Comparison of ENCODE assay signal across 19 cellular contexts in the genomic region with DNA sequence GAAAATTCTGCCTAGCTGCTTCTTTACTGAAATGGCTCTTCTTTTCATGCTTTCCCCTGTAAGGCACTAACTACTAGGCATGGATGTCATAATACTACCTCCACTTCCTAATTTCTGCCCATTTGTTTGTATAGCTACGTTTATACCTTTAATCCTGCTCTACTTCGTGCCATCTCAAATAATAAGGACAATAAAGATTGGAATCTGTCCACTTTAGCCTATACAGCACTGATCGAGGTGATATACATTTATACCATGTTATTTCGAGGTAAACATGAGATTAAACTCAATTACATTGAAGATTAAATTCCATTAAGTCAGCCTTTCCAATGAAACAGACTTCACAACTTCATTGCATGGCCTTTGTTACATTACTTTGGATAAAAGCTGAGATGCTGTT.
DNase-seq lines count a peak whose midpoint lies in the region; ATAC-seq and TF ChIP-seq lines count a peak whose summit lies in the region.
"Had no signal": no experiment of that assay in that cellular context is flagged by ENCODE, and none has a peak within 500 bp of the region (broad histone marks: within the 10 kb centered on the region; RNA-seq: fewer than 3 reads in every experiment).

No MANE protein-coding gene starts in this region.

- no peaks in the 10 kb centered on the region for H3K79me2 ChIP-seq in HCT116 (ENCODE audit: insufficient read depth, low read length)

- H3K4me3 ChIP-seq in HCT116 (replicated peaks in 1 of 2; ENCODE audit: low read depth in 1 of 2, low read length in 2 of 2), result no peak overlapping the region
- H3K4me3 ChIP-seq in neutrophil (ENCODE audit: low read depth in 1 of 2, low read length in 1 of 2), result peak overlapping the region in 1 of 2 experiments; percentile 31
- H3K4me3 ChIP-seq in CD8-positive, alpha-beta memory T cell (ENCODE audit: low read length), result no peak overlapping the region
- H3K4me3 ChIP-seq: BLaER1, GM12878 had no signal

- no TSS peak for BruUV-seq in HCT116 (replicated peaks; lab: Mats Ljungman, UMichigan)

- no peak overlapping the region for H3K4me3 Mint-ChIP-seq in CD8-positive, alpha-beta memory T cell
- H3K4me3 Mint-ChIP-seq: B cell; CD4-positive, CD25-positive, alpha-beta regulatory T cell; CD8-positive, alpha-beta T cell had no signal

- no peak overlapping the region for H3K9ac ChIP-seq in HCT116 (ENCODE audit: low read length)
- H3K9ac ChIP-seq: BLaER1 had no signal

- H3K36me3 Mint-ChIP-seq in CD8-positive, alpha-beta memory T cell, result no peaks in the 10 kb centered on the region
- H3K36me3 Mint-ChIP-seq: CD4-positive, CD25-positive, alpha-beta regulatory T cell; CD8-positive, alpha-beta T cell had no signal

- no peak overlapping the region for H3K27ac Mint-ChIP-seq in CD8-positive, alpha-beta memory T cell
- H3K27ac Mint-ChIP-seq: B cell; CD4-positive, CD25-positive, alpha-beta regulatory T cell; CD8-positive, alpha-beta T cell had no signal

- no peak for TF ChIP-seq RAD21 in HCT116 (IDR thresholded peaks at IDR 0.05; ENCODE audit: low read depth)

- no peaks in the 10 kb centered on the region for H3K9me2 ChIP-seq in HCT116 (ENCODE audit: insufficient read depth)

- H3K4me2 ChIP-seq in HCT116 (ENCODE audit: low read length), result no peak overlapping the region
- H3K4me2 ChIP-seq: BLaER1 had no signal

- POLR2A ChIA-PET in HCT116 (lab: Charles Lee), result no interaction called here
- POLR2A ChIA-PET in CD8-positive, alpha-beta memory T cell (lab: Charles Lee), result no interaction called here

- H3K4me1 ChIP-seq in HCT116 (ENCODE audit: control insufficient read depth in 1 of 2, insufficient read depth in 2 of 2, low read length in 2 of 2), result peaks cover 8 to 19% of the 10 kb centered on the region in 2 experiments
- peaks cover 43 to 46% of the 10 kb centered on the region in 2 experiments for H3K4me1 ChIP-seq in neutrophil (ENCODE audit: control insufficient read depth in 1 of 2, insufficient read depth in 1 of 2, low read depth in 1 of 2, low read length in 1 of 2)
- H3K4me1 ChIP-seq in CD8-positive, alpha-beta memory T cell (ENCODE audit: insufficient read depth, low read length), result no peaks in the 10 kb centered on the region
- H3K4me1 ChIP-seq: BLaER1 had no signal

- no peaks in the 10 kb centered on the region for H4K20me1 ChIP-seq in HCT116 (ENCODE audit: insufficient read depth)
- H4K20me1 ChIP-seq: BLaER1 had no signal

- TF ChIP-seq CTCF in 22Rv1 (IDR thresholded peaks at IDR 0.05), result no peak
- TF ChIP-seq CTCF in HCT116 (IDR thresholded peaks at IDR 0.05 in 2 of 3, conservative IDR thresholded peaks at IDR 0.05 in 1 of 3; ENCODE audit: borderline replicate concordance in 1 of 3, insufficient read depth in 1 of 3, low read depth in 2 of 3, low read length in 2 of 3), result no peak
- TF ChIP-seq CTCF in neutrophil (IDR thresholded peaks at IDR 0.05), result no peak

- peak overlapping the region; percentile 34 for H3K27ac ChIP-seq in 22Rv1
- H3K27ac ChIP-seq in HCT116 (ENCODE audit: low read depth, low read length), result no peak overlapping the region
- peak overlapping the region; percentile 91 for H3K27ac ChIP-seq in neutrophil
- no peak overlapping the region for H3K27ac ChIP-seq in CD8-positive, alpha-beta memory T cell (ENCODE audit: low read depth, low read length)
- H3K27ac ChIP-seq: BLaER1, C4-2B had no signal

- no peaks in the 10 kb centered on the region for H3K4me1 Mint-ChIP-seq in CD8-positive, alpha-beta memory T cell
- H3K4me1 Mint-ChIP-seq: B cell; CD4-positive, CD25-positive, alpha-beta regulatory T cell had no signal

- H3K36me3 ChIP-seq in HCT116 (ENCODE audit: control insufficient read depth in 1 of 2, insufficient read depth in 2 of 2, low read length in 2 of 2) (no peaks in the 10 kb centered on the region), neutrophil (no peaks in the 10 kb centered on the region)
- no peaks in the 10 kb centered on the region for H3K36me3 ChIP-seq in CD8-positive, alpha-beta memory T cell (ENCODE audit: insufficient read depth, low read length)
- H3K36me3 ChIP-seq: BLaER1 had no signal

- RAD21 ChIA-PET in HCT116 (lab: Charles Lee; ENCODE audit: low non-redundant PET in 1 of 2, low total read pairs in 2 of 2, uncharacterized antibody in 2 of 2, unreplicated experiment in 2 of 2), result no interaction called here

- peak overlapping the region; percentile 89 for H2AFZ ChIP-seq in HCT116 (ENCODE audit: low read depth, low read length, poor library complexity, severe bottlenecking)

- H3K9me3 ChIP-seq in HCT116 (ENCODE audit: control insufficient read depth in 1 of 2, insufficient read depth in 1 of 2, low read depth in 1 of 2, low read length in 2 of 2), result no peaks in the 10 kb centered on the region
- H3K9me3 ChIP-seq in neutrophil, result no peaks in the 10 kb centered on the region
- no peaks in the 10 kb centered on the region for H3K9me3 ChIP-seq in CD8-positive, alpha-beta memory T cell (ENCODE audit: low read length)
- H3K9me3 ChIP-seq: BLaER1 had no signal

- TF ChIP-seq POLR2A in HCT116 (IDR thresholded peaks at IDR 0.05; ENCODE audit: borderline replicate concordance, extremely low read depth, insufficient read depth, insufficient read length), result no peak

- intact Hi-C loops in HCT116 (cut with micrococcal nuclease), result no loop called here

- H3K27me3 Mint-ChIP-seq in CD8-positive, alpha-beta memory T cell, result no peaks in the 10 kb centered on the region
- H3K27me3 Mint-ChIP-seq: B cell; CD4-positive, CD25-positive, alpha-beta regulatory T cell had no signal

- H3K9me3 Mint-ChIP-seq in CD8-positive, alpha-beta memory T cell, result peaks cover 0 to 9% (median 2%) of the 10 kb centered on the region in 5 donors

- DNase-seq in HCT116 (ENCODE audit: low read depth, low spot score), result no peak
- peak; percentile 7 for DNase-seq in SKM-1 (lab: John Stamatoyannopoulos, UW; ENCODE audit: unreplicated experiment)
- no peak for DNase-seq in CD8-positive, alpha-beta memory T cell
- no peak for DNase-seq in T-helper 1 cell
- DNase-seq: CD4-positive, CD25-positive, alpha-beta regulatory T cell; CD8-positive, alpha-beta T cell; DMS 273 treated with DMSO at 0.1 percent for 48 hours; DMS79; EL; GDM1; H7; HCEC 1CT had no signal

- no peak for ATAC-seq in HCT116
- ATAC-seq in GM18870 (IDR thresholded peaks at IDR 0.05; ENCODE audit: unreplicated experiment), result no peak
- ATAC-seq: CD8-positive, alpha-beta T cell; GM12878 had no signal

- H3K27me3 ChIP-seq in HCT116 (ENCODE audit: insufficient read depth, low read length), result no peaks in the 10 kb centered on the region
- no peaks in the 10 kb centered on the region for H3K27me3 ChIP-seq in neutrophil
- no peaks in the 10 kb centered on the region for H3K27me3 ChIP-seq in CD8-positive, alpha-beta memory T cell (ENCODE audit: insufficient read depth, low read length, poor library complexity, severe bottlenecking)
- H3K27me3 ChIP-seq: BLaER1 had no signal

- CTCF ChIA-PET in HCT116 (lab: Charles Lee), result interaction anchor here (1.0 to 1.3 kb wide), 2 partner anchors 23 to 392 kb away, joined by 3 to 4 read pairs; no protein-coding TSS in a partner anchor
- CTCF ChIA-PET in CD8-positive, alpha-beta memory T cell (lab: Charles Lee), result no interaction called here

TF ChIP-seq in HCT116, 20 proteins besides CTCF, POLR2A, EP300 and RAD21 (continues in another document):
- TF ChIP-seq, protein P1, sequence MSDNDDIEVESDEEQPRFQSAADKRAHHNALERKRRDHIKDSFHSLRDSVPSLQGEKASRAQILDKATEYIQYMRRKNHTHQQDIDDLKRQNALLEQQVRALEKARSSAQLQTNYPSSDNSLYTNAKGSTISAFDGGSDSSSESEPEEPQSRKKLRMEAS (IDR thresholded peaks at IDR 0.05), result no peak
- TF ChIP-seq ZNF274 (IDR thresholded peaks at IDR 0.05; ENCODE audit: low read depth, low read length), result no peak
- TF ChIP-seq CBX3 (IDR thresholded peaks at IDR 0.05; ENCODE audit: low read depth), result no peak
- TF ChIP-seq ELF1 (IDR thresholded peaks at IDR 0.05; ENCODE audit: borderline replicate concordance, low read depth), result no peak
- TF ChIP-seq POLR2AphosphoS5 (IDR thresholded peaks at IDR 0.05; ENCODE audit: low read depth, low read length), result no peak
- TF ChIP-seq, protein P2, sequence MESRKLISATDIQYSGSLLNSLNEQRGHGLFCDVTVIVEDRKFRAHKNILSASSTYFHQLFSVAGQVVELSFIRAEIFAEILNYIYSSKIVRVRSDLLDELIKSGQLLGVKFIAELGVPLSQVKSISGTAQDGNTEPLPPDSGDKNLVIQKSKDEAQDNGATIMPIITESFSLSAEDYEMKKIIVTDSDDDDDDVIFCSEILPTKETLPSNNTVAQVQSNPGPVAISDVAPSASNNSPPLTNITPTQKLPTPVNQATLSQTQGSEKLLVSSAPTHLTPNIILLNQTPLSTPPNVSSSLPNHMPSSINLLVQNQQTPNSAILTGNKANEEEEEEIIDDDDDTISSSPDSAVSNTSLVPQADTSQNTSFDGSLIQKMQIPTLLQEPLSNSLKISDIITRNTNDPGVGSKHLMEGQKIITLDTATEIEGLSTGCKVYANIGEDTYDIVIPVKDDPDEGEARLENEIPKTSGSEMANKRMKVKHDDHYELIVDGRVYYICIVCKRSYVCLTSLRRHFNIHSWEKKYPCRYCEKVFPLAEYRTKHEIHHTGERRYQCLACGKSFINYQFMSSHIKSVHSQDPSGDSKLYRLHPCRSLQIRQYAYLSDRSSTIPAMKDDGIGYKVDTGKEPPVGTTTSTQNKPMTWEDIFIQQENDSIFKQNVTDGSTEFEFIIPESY (IDR thresholded peaks at IDR 0.05; ENCODE audit: extremely low read depth, insufficient replicate concordance, low read length), result no peak
- no peak for TF ChIP-seq EGR1 (IDR thresholded peaks at IDR 0.05; ENCODE audit: low read depth)

Comparison
In these comparisons a context has a peak if more than half of its experiments do, and no peak if none do; other contexts are left out.
1. H3K27ac ChIP-seq: peak in 22Rv1 (single experiment) and neutrophil (single experiment); none in HCT116 (single experiment) and CD8-positive, alpha-beta memory T cell (single experiment).